ENCODE assay signal across 15 cellular contexts in genomic region chr11:71078482-71078881, GRCh38.
DNase-seq lines count a peak whose midpoint lies in the region; ATAC-seq and FAIRE-seq lines count a peak whose summit lies in the region.
"Had no signal": no experiment of that assay in that cellular context is flagged by ENCODE, and none has a peak within 500 bp of the region (broad histone marks: within the 10 kb centered on the region; RNA-seq: fewer than 3 reads in every experiment).

No MANE protein-coding gene starts in this region.

- in situ Hi-C loops in Caki2 (cut with HindIII; ENCODE audit: low pct_unique_long_range_greater_than_20kb, low sequenced_read_pairs), result no loop called here

- H3K27me3 ChIP-seq in Karpas-422 (ENCODE audit: low read length), result no peaks in the 10 kb centered on the region
- H3K27me3 ChIP-seq: transverse colon had no signal

- no peak overlapping the region for H3K4me3 ChIP-seq in Karpas-422 (ENCODE audit: low read length)
- H3K4me3 ChIP-seq: transverse colon had no signal

- DNase-seq in Caki2 (ENCODE audit: low read depth), result peak; percentile 32
- DNase-seq in Karpas-422, result peak; percentile 65
- DNase-seq in RCC 7860 (ENCODE audit: low spot score), result peak; percentile 10
- DNase-seq in activated CD4-positive, CD25-positive, alpha-beta regulatory T cell (lab: John Stamatoyannopoulos, UW), result no peak
- DNase-seq in HuH-7.5 (ENCODE audit: low spot score), result no peak
- DNase-seq in NCI-H345 treated with DMSO at 0.1 percent for 48 hours (lab: John Stamatoyannopoulos, UW; ENCODE audit: unreplicated experiment), result no peak
- DNase-seq: activated CD8-positive, alpha-beta T cell treated with anti-CD3 and anti-CD28 coated beads for 36 hours; effector CD4-positive, alpha-beta T cell; hypothalamus; NCI-H2029 treated with DMSO at 0.1 percent for 48 hours; stimulated activated naive CD8-positive, alpha-beta T cell treated with anti-CD3 and anti-CD28 coated beads, Interleukin-15, Interleukin-2, amounts not matched to agents 100 U/mL and 50 U/mL, for 24 hours; transverse colon had no signal

- no peaks in the 10 kb centered on the region for H3K79me2 ChIP-seq in Karpas-422 (ENCODE audit: low read length)

- ATAC-seq in esophagus mucosa (peak; percentile 74), GM18498 (IDR thresholded peaks at IDR 0.05; ENCODE audit: unreplicated experiment) (no peak)
- ATAC-seq: activated CD8-positive, alpha-beta T cell treated with anti-CD3 and anti-CD28 coated beads for 36 hours; stimulated activated naive CD8-positive, alpha-beta T cell treated with anti-CD3 and anti-CD28 coated beads, Interleukin-15, Interleukin-2, amounts not matched to agents 100 U/mL and 50 U/mL, for 24 hours had no signal

- H3K27ac ChIP-seq in Karpas-422 (ENCODE audit: low read length), result no peak overlapping the region
- H3K27ac ChIP-seq: transverse colon had no signal

- H3K36me3 ChIP-seq in Karpas-422 (ENCODE audit: insufficient read depth, low read length), result no peaks in the 10 kb centered on the region
- H3K36me3 ChIP-seq: transverse colon had no signal

- H3K9ac ChIP-seq in Karpas-422 (ENCODE audit: low read length), result no peak overlapping the region

- no peaks in the 10 kb centered on the region for H3K9me3 ChIP-seq in Karpas-422 (ENCODE audit: low read length)
- H3K9me3 ChIP-seq: transverse colon had no signal

- no peak for FAIRE-seq in RCC 7860 (lab: Jason Lieb, UNC)
- FAIRE-seq: D721Med had no signal

- no peaks in the 10 kb centered on the region for H3K9me2 ChIP-seq in Karpas-422 (replicated peaks; ENCODE audit: insufficient read depth, low read length)

- no peak overlapping the region for H3K4me2 ChIP-seq in Karpas-422 (ENCODE audit: low read depth, low read length, poor library complexity, severe bottlenecking)

- no peak overlapping the region for H2AFZ ChIP-seq in Karpas-422 (ENCODE audit: low read length)

- H3K4me1 ChIP-seq in Karpas-422 (ENCODE audit: low read length), result no peaks in the 10 kb centered on the region
- H3K4me1 ChIP-seq: transverse colon had no signal

- H4K20me1 ChIP-seq in Karpas-422 (ENCODE audit: insufficient read depth, low read depth, low read length), result no peaks in the 10 kb centered on the region

Comparison
In these comparisons a context has a peak if more than half of its experiments do, and no peak if none do; other contexts are left out.
1. DNase-seq: peak in Caki2 (single experiment), Karpas-422 (single experiment) and RCC 7860 (single experiment); none in activated CD4-positive, CD25-positive, alpha-beta regulatory T cell (0 of 4), HuH-7.5 (single experiment) and NCI-H345 treated with DMSO at 0.1 percent for 48 hours (single experiment).